ENCODE assay signal across 19 cellular contexts in genomic region chr16:3532741-3533140, GRCh38. TPM values are rescaled to one million over a fixed set of nuclear protein-coding genes. Genes with fewer than 3 reads are reported as not detected.
DNase-seq lines count a peak whose midpoint lies in the region; ATAC-seq and TF ChIP-seq lines count a peak whose summit lies in the region.
"Had no signal": no experiment of that assay in that cellular context is flagged by ENCODE, and none has a peak within 500 bp of the region (broad histone marks: within the 10 kb centered on the region; RNA-seq: fewer than 3 reads in every experiment).

No MANE protein-coding gene starts in this region.

- intact Hi-C loops in natural killer cell (cut with micrococcal nuclease), result no loop called here
- intact Hi-C loops in PC-9 (cut with micrococcal nuclease; ENCODE audit: unreplicated experiment), result no loop called here

- H3K4me3 ChIP-seq in PC-9, result no peak overlapping the region
- H3K4me3 ChIP-seq: BLaER1 treated with 17β-estradiol and CSF1 and Interleukin-3, amounts not matched to agents 10 nM and 100 nM; GM23248 had no signal

- POLR2A ChIA-PET in PC-9 (lab: Charles Lee; ENCODE audit: unreplicated experiment), result no interaction called here

- H3K4me1 ChIP-seq in PC-9 (replicated peaks; ENCODE audit: insufficient read depth), result no peaks in the 10 kb centered on the region; the same call in 1 of the 2 replicates
- H3K4me1 ChIP-seq: BLaER1 treated with 17β-estradiol and CSF1 and Interleukin-3, amounts not matched to agents 10 nM and 100 nM; Caco-2 had no signal

- H3K27me3 ChIP-seq in PC-9 (ENCODE audit: insufficient read depth, low read depth), result no peaks in the 10 kb centered on the region
- H3K27me3 ChIP-seq: BLaER1 treated with 17β-estradiol and CSF1 and Interleukin-3, amounts not matched to agents 10 nM and 100 nM had no signal

- H2AFZ ChIP-seq in PC-9, result no peak overlapping the region
- H2AFZ ChIP-seq: GM23248 had no signal

- no peaks in the 10 kb centered on the region for H3K36me3 Mint-ChIP-seq in natural killer cell treated with Interleukin-12 subunit alpha and Interleukin-12 subunit beta and Interleukin-15 and Interleukin-18, amount 100 ng/mL, for 72 hours
- no peaks in the 10 kb centered on the region for H3K36me3 Mint-ChIP-seq in natural killer cell

- peak; percentile 46 for DNase-seq in activated effector memory CD4-positive, alpha-beta T cell treated with anti-CD3 and anti-CD28 coated beads, Interleukin-2, amount 50 U/mL, for 16 hours
- no peak for DNase-seq in activated effector memory CD4-positive, alpha-beta T cell treated with Interleukin-2 at 50 U/mL for 16 hours
- DNase-seq in natural killer cell treated with Interleukin-12 subunit alpha and Interleukin-12 subunit beta and Interleukin-15 and Interleukin-18, amount 100 ng/mL, for 72 hours (ENCODE audit: low spot score), result peak; percentile 49
- DNase-seq in natural killer cell, result no peak
- DNase-seq in mesenteric fat pad (ENCODE audit: low spot score), result peak; percentile 64
- no peak for DNase-seq in NCI-H1048 (lab: John Stamatoyannopoulos, UW)
- DNase-seq in PC-9, result no peak
- no peak for DNase-seq in activated CD8-positive, alpha-beta memory T cell treated with anti-CD3 and anti-CD28 coated beads, Interleukin-2, amount 50 U/mL, for 48 hours
- DNase-seq: 8988T, Caco-2, GM23248, HCEC 1CT, IMR-90 had no signal

- H4K20me1 ChIP-seq in PC-9 (ENCODE audit: insufficient read depth), result no peaks in the 10 kb centered on the region

- no peaks in the 10 kb centered on the region for H3K79me2 ChIP-seq in PC-9 (ENCODE audit: low read depth)

- H3K27me3 Mint-ChIP-seq in natural killer cell treated with Interleukin-12 subunit alpha and Interleukin-12 subunit beta and Interleukin-15 and Interleukin-18, amount 100 ng/mL, for 72 hours, result no peaks in the 10 kb centered on the region
- no peaks in the 10 kb centered on the region for H3K27me3 Mint-ChIP-seq in natural killer cell (ENCODE audit: low read depth in 2 of 2)
- H3K27me3 Mint-ChIP-seq: B cell had no signal

- H3K4me1 Mint-ChIP-seq in natural killer cell treated with Interleukin-12 subunit alpha and Interleukin-12 subunit beta and Interleukin-15 and Interleukin-18, amount 100 ng/mL, for 72 hours (ENCODE audit: low read depth in 2 of 2), result peaks cover 18 to 23% of the 10 kb centered on the region in 2 donors
- peaks cover 19 to 24% of the 10 kb centered on the region in 2 donors for H3K4me1 Mint-ChIP-seq in natural killer cell

- H3K36me3 ChIP-seq in PC-9 (ENCODE audit: low read depth), result no peaks in the 10 kb centered on the region

- no peak overlapping the region for H3K27ac Mint-ChIP-seq in natural killer cell treated with Interleukin-12 subunit alpha and Interleukin-12 subunit beta and Interleukin-15 and Interleukin-18, amount 100 ng/mL, for 72 hours
- no peak overlapping the region for H3K27ac Mint-ChIP-seq in natural killer cell
- H3K27ac Mint-ChIP-seq: B cell had no signal

- H3K9me2 ChIP-seq in PC-9 (ENCODE audit: insufficient read depth), result no peaks in the 10 kb centered on the region

- no peaks in the 10 kb centered on the region for H3F3A ChIP-seq in PC-9 (ENCODE audit: insufficient read depth, low read depth)

- CTCF ChIA-PET in PC-9 (lab: Charles Lee), result interaction anchor here (0.6 kb wide), 1 partner anchor 62 kb away, joined by 3 read pairs; no protein-coding TSS in a partner anchor

- H3K27ac ChIP-seq in PC-9, result no peak overlapping the region
- H3K27ac ChIP-seq: BLaER1 treated with 17β-estradiol and CSF1 and Interleukin-3, amounts not matched to agents 10 nM and 100 nM; GM23248; HL-60 had no signal

- H3K4me2 ChIP-seq in PC-9, result no peak overlapping the region
- H3K4me2 ChIP-seq: BLaER1 treated with 17β-estradiol and CSF1 and Interleukin-3, amounts not matched to agents 10 nM and 100 nM had no signal

- ATAC-seq in natural killer cell treated with Interleukin-12 subunit alpha and Interleukin-12 subunit beta and Interleukin-15 and Interleukin-18, amount 100 ng/mL, for 72 hours, result no peak
- no peak for ATAC-seq in natural killer cell

- no peak overlapping the region for H3K4me3 Mint-ChIP-seq in natural killer cell treated with Interleukin-12 subunit alpha and Interleukin-12 subunit beta and Interleukin-15 and Interleukin-18, amount 100 ng/mL, for 72 hours
- no peak overlapping the region for H3K4me3 Mint-ChIP-seq in natural killer cell
- H3K4me3 Mint-ChIP-seq: B cell had no signal

- TF ChIP-seq CTCF in natural killer cell (IDR thresholded peaks at IDR 0.05) (no peak), PC-9 (conservative IDR thresholded peaks at IDR 0.05) (no peak)

- no peaks in the 10 kb centered on the region for H3K9me3 ChIP-seq in PC-9 (ENCODE audit: insufficient read depth, low read depth)
- H3K9me3 ChIP-seq: BLaER1 treated with 17β-estradiol and CSF1 and Interleukin-3, amounts not matched to agents 10 nM and 100 nM; Caco-2 had no signal

- BruUV-seq in PC-9 (replicated peaks; lab: Mats Ljungman, UMichigan), result no TSS peak

- H3K9me3 Mint-ChIP-seq in natural killer cell treated with Interleukin-12 subunit alpha and Interleukin-12 subunit beta and Interleukin-15 and Interleukin-18, amount 100 ng/mL, for 72 hours, result no peaks in the 10 kb centered on the region
- H3K9me3 Mint-ChIP-seq in natural killer cell, result no peaks in the 10 kb centered on the region

RNA-seq across cellular contexts. Expression of gene CLUAP1, which starts 31.9 kb away (rescaled TPM):
- total RNA-seq in natural killer cell treated with Interleukin-12 subunit alpha and Interleukin-12 subunit beta and Interleukin-15 and Interleukin-18, amount 100 ng/mL, for 72 hours, result 10 to 100 TPM in 1 of 2 donors, 1 to 10 TPM in 1; 4.3 to 10.8 TPM
- total RNA-seq in natural killer cell (1 to 10 TPM; 4.0 to 6.2 (median 4.7) TPM), mesenteric fat pad (20.0 TPM), PC-9 (2021) (47.0 and 61.4 TPM in 2 replicates)

RNA-seq across cellular contexts. Expression of gene C16orf90, which starts 37.5 kb away (rescaled TPM):
- not detected for total RNA-seq in natural killer cell treated with Interleukin-12 subunit alpha and Interleukin-12 subunit beta and Interleukin-15 and Interleukin-18, amount 100 ng/mL, for 72 hours
- total RNA-seq in natural killer cell (not detected), mesenteric fat pad (not detected), PC-9 (2021) (not detected in 2 replicates)
- total RNA-seq: A673, B cell, Caco-2, GM23248, H4, HT1080, IMR-90 had no signal

RNA-seq across cellular contexts. Expression of gene NLRC3, which starts 44.5 kb away (rescaled TPM):
- 10 to 100 TPM; 48.3 to 61.8 TPM for total RNA-seq in natural killer cell treated with Interleukin-12 subunit alpha and Interleukin-12 subunit beta and Interleukin-15 and Interleukin-18, amount 100 ng/mL, for 72 hours
- total RNA-seq in natural killer cell, result 100 to 1,000 TPM in 2 of 3 donors, 10 to 100 TPM in 1; 98.8 to 145 (median 133) TPM
- total RNA-seq in mesenteric fat pad, result 1.2 TPM
- not detected in 2 replicates for total RNA-seq in PC-9 (2021)
- total RNA-seq: Caco-2, GM23248, H4, IMR-90 had no signal

Comparison
In these comparisons a context has a peak if more than half of its experiments do, and no peak if none do; other contexts are left out.
1. DNase-seq: peak in activated effector memory CD4-positive, alpha-beta T cell treated with anti-CD3 and anti-CD28 coated beads, Interleukin-2, amount 50 U/mL, for 16 hours (single experiment), natural killer cell treated with Interleukin-12 subunit alpha and Interleukin-12 subunit beta and Interleukin-15 and Interleukin-18, amount 100 ng/mL, for 72 hours (single experiment) and mesenteric fat pad (single experiment); none in activated effector memory CD4-positive, alpha-beta T cell treated with Interleukin-2 at 50 U/mL for 16 hours (single experiment), natural killer cell (single experiment), NCI-H1048 (single experiment), PC-9 (0 of 2) and activated CD8-positive, alpha-beta memory T cell treated with anti-CD3 and anti-CD28 coated beads, Interleukin-2, amount 50 U/mL, for 48 hours (single experiment).
2. RNA of gene NLRC3, which starts 44.5 kb away (total RNA-seq): 98.8 to 145 TPM in natural killer cell and 48.3 to 61.8 TPM in natural killer cell treated with Interleukin-12 subunit alpha and Interleukin-12 subunit beta and Interleukin-15 and Interleukin-18, amount 100 ng/mL, for 72 hours; 1.2 TPM in mesenteric fat pad (single experiment) and not detected in PC-9; every median in the first group is over 10 times any median in the second.